In genomic region chr1:100284591-100284990, GRCh38 we compare ENCODE assay signal across 3 cellular contexts.
"Had no signal": no experiment of that assay in that cellular context is flagged by ENCODE, and none has a peak within 500 bp of the region (broad histone marks: within the 10 kb centered on the region; RNA-seq: fewer than 3 reads in every experiment).

No MANE protein-coding gene starts in this region.

- DNase-seq: GDM1, GF-D8 had no signal

- H3K4me3 ChIP-seq: GM12878 had no signal

- ATAC-seq: GM12878 had no signal
